In genomic region chr16:27367463-27368357, GRCh38 we compare ENCODE assay signal across 8 cellular contexts. TPM values are rescaled to one million over a fixed set of nuclear protein-coding genes. Genes with fewer than 3 reads are reported as not detected.
A peak's percentile ranks its signal among the peaks of the same experiment; 100 is the strongest.
DNase-seq lines count a peak whose midpoint lies in the region; ATAC-seq and TF ChIP-seq lines count a peak whose summit lies in the region.

No MANE protein-coding gene starts in this region.

- peaks cover 39% of the 10 kb centered on the region for H3K4me1 ChIP-seq in CD4-positive, CD25-positive, alpha-beta regulatory T cell (ENCODE audit: control insufficient read depth, insufficient read depth, low read length, poor library complexity, severe bottlenecking)
- peaks cover 16 to 50% (median 36%) of the 10 kb centered on the region in 3 donors for H3K4me1 ChIP-seq in esophagus squamous epithelium

- H3K4me3 ChIP-seq in CD4-positive, CD25-positive, alpha-beta regulatory T cell (ENCODE audit: low read depth, low read length), result peak overlapping the region; percentile 58
- peak overlapping the region; percentile 1 to 49 (median 14) for H3K4me3 ChIP-seq in esophagus squamous epithelium

- peaks cover 5% of the 10 kb centered on the region for H3K27me3 Mint-ChIP-seq in CD4-positive, CD25-positive, alpha-beta regulatory T cell
- no peaks in the 10 kb centered on the region for H3K27me3 Mint-ChIP-seq in activated T-cell treated with anti-CD3 and anti-CD28 coated beads, Interleukin-2, amount 50 U/mL, for 24 hours
- no peaks in the 10 kb centered on the region for H3K27me3 Mint-ChIP-seq in natural killer cell (ENCODE audit: low read depth in 2 of 2)
- no peaks in the 10 kb centered on the region for H3K27me3 Mint-ChIP-seq in stimulated activated naive B cell treated with anti-CD40 and anti-IgM and Interleukin-4, amounts not matched to agents 10 μg/mL and 1 μg/mL and 100 μg/mL, for 72 hours

- H3K36me3 ChIP-seq in CD4-positive, CD25-positive, alpha-beta regulatory T cell (ENCODE audit: control insufficient read depth, insufficient read depth, low read length), result peaks cover 11% of the 10 kb centered on the region
- peaks cover 9 to 16% (median 13%) of the 10 kb centered on the region in 3 donors for H3K36me3 ChIP-seq in esophagus squamous epithelium

- H3K36me3 Mint-ChIP-seq in CD4-positive, CD25-positive, alpha-beta regulatory T cell, result peaks cover 10% of the 10 kb centered on the region
- peaks cover 53% of the 10 kb centered on the region for H3K36me3 Mint-ChIP-seq in activated T-cell treated with anti-CD3 and anti-CD28 coated beads, Interleukin-2, amount 50 U/mL, for 24 hours (ENCODE audit: low read depth)
- no peaks in the 10 kb centered on the region for H3K36me3 Mint-ChIP-seq in natural killer cell
- H3K36me3 Mint-ChIP-seq in stimulated activated naive B cell treated with anti-CD40 and anti-IgM and Interleukin-4, amounts not matched to agents 10 μg/mL and 1 μg/mL and 100 μg/mL, for 72 hours, result peaks cover 26 to 44% of the 10 kb centered on the region in 2 donors

- TF ChIP-seq POLR2A in esophagus squamous epithelium (IDR thresholded peaks at IDR 0.05), result no peak

- H3K4me1 Mint-ChIP-seq in CD4-positive, CD25-positive, alpha-beta regulatory T cell, result peaks cover 11 to 71% (median 23%) of the 10 kb centered on the region in 4 donors
- H3K4me1 Mint-ChIP-seq in activated T-cell treated with anti-CD3 and anti-CD28 coated beads, Interleukin-2, amount 50 U/mL, for 24 hours (ENCODE audit: low read depth), result peaks cover 87% of the 10 kb centered on the region
- H3K4me1 Mint-ChIP-seq in natural killer cell, result peaks cover 0 to 28% of the 10 kb centered on the region in 2 donors
- peaks cover 46 to 65% of the 10 kb centered on the region in 2 donors for H3K4me1 Mint-ChIP-seq in stimulated activated naive B cell treated with anti-CD40 and anti-IgM and Interleukin-4, amounts not matched to agents 10 μg/mL and 1 μg/mL and 100 μg/mL, for 72 hours

- WGBS in esophagus squamous epithelium, 2 donors, result 7 to 14% methylated on average over 19 of the region's 27 CpGs

- peak overlapping the region; percentile 92 to 100 (median 99) for H3K27ac Mint-ChIP-seq in CD4-positive, CD25-positive, alpha-beta regulatory T cell
- H3K27ac Mint-ChIP-seq in activated T-cell treated with anti-CD3 and anti-CD28 coated beads, Interleukin-2, amount 50 U/mL, for 24 hours, result peak overlapping the region; percentile 99
- peak overlapping the region; percentile 94 to 95 for H3K27ac Mint-ChIP-seq in natural killer cell
- peak overlapping the region; percentile 99 for H3K27ac Mint-ChIP-seq in stimulated activated naive B cell treated with anti-CD40 and anti-IgM and Interleukin-4, amounts not matched to agents 10 μg/mL and 1 μg/mL and 100 μg/mL, for 72 hours

- intact Hi-C loops in esophagus squamous epithelium (cut with DNase I) (loop anchor here (5.0 kb wide), 1 partner anchor 130 kb away; no protein-coding TSS in a partner anchor), natural killer cell (cut with micrococcal nuclease) (loop anchor here (1.0 to 5.0 kb wide), 7 partner anchors 35 to 213 kb away; partner anchors contain the start of gene IL21R)

- H3K9me3 ChIP-seq in CD4-positive, CD25-positive, alpha-beta regulatory T cell (ENCODE audit: control insufficient read depth in 2 of 2, low read length in 2 of 2), result no peaks in the 10 kb centered on the region
- no peaks in the 10 kb centered on the region for H3K9me3 ChIP-seq in esophagus squamous epithelium

- DNase-seq in CD4-positive, CD25-positive, alpha-beta regulatory T cell, result peak; percentile 85 to 96 (median 90)
- DNase-seq in OCI-M2 (lab: John Stamatoyannopoulos, UW; ENCODE audit: unreplicated experiment), result peak; percentile 38
- peak; percentile 88 for DNase-seq in activated T-cell treated with anti-CD3 and anti-CD28 coated beads, Interleukin-2, amount 50 U/mL, for 24 hours
- peak; percentile 34 for DNase-seq in esophagus squamous epithelium (lab: John Stamatoyannopoulos, UW)
- peak; percentile 73 for DNase-seq in natural killer cell
- peak; percentile 92 for DNase-seq in stimulated activated naive B cell treated with anti-CD40 and anti-IgM and Interleukin-4, amounts not matched to agents 10 μg/mL and 1 μg/mL and 100 μg/mL, for 72 hours

- H3K27ac ChIP-seq in CD4-positive, CD25-positive, alpha-beta regulatory T cell (ENCODE audit: insufficient read depth, low read length, poor library complexity, severe bottlenecking), result peak overlapping the region; percentile 97
- H3K27ac ChIP-seq in esophagus squamous epithelium, result peak overlapping the region; percentile 71 to 80 (median 74)

- TF ChIP-seq CTCF in esophagus squamous epithelium (IDR thresholded peaks at IDR 0.05), result peak; percentile 71 to 87 (median 81)
- peak; percentile 65 for TF ChIP-seq CTCF in natural killer cell (IDR thresholded peaks at IDR 0.05)

- peaks cover 0 to 4% (median 0%) of the 10 kb centered on the region in 7 donors for H3K9me3 Mint-ChIP-seq in CD4-positive, CD25-positive, alpha-beta regulatory T cell
- H3K9me3 Mint-ChIP-seq in activated T-cell treated with anti-CD3 and anti-CD28 coated beads, Interleukin-2, amount 50 U/mL, for 24 hours, result peaks cover 16% of the 10 kb centered on the region
- peaks cover 2 to 3% of the 10 kb centered on the region in 2 donors for H3K9me3 Mint-ChIP-seq in natural killer cell
- peaks cover 5 to 6% of the 10 kb centered on the region in 2 donors for H3K9me3 Mint-ChIP-seq in stimulated activated naive B cell treated with anti-CD40 and anti-IgM and Interleukin-4, amounts not matched to agents 10 μg/mL and 1 μg/mL and 100 μg/mL, for 72 hours

- H3K27me3 ChIP-seq in CD4-positive, CD25-positive, alpha-beta regulatory T cell (ENCODE audit: control insufficient read depth, insufficient read depth, low read length), result no peaks in the 10 kb centered on the region
- H3K27me3 ChIP-seq in esophagus squamous epithelium, result no peaks in the 10 kb centered on the region

- ATAC-seq in CD4-positive, CD25-positive, alpha-beta regulatory T cell (ENCODE audit: low read depth in 2 of 2), result peak; percentile 77 to 78
- ATAC-seq in GM19328 (IDR thresholded peaks at IDR 0.05; ENCODE audit: unreplicated experiment) (peak; percentile 48), HG03442 (IDR thresholded peaks at IDR 0.05; ENCODE audit: unreplicated experiment) (peak; percentile 67), natural killer cell (peak; percentile 85 to 88 (median 87))
- peak; percentile 79 for ATAC-seq in stimulated activated naive B cell treated with anti-CD40 and anti-IgM and Interleukin-4, amounts not matched to agents 10 μg/mL and 1 μg/mL and 100 μg/mL, for 72 hours (replicated peaks)

- peak overlapping the region; percentile 74 to 84 (median 78) for H3K4me3 Mint-ChIP-seq in CD4-positive, CD25-positive, alpha-beta regulatory T cell
- peak overlapping the region; percentile 53 for H3K4me3 Mint-ChIP-seq in activated T-cell treated with anti-CD3 and anti-CD28 coated beads, Interleukin-2, amount 50 U/mL, for 24 hours
- peak overlapping the region; percentile 45 for H3K4me3 Mint-ChIP-seq in natural killer cell
- peak overlapping the region; percentile 55 to 75 for H3K4me3 Mint-ChIP-seq in stimulated activated naive B cell treated with anti-CD40 and anti-IgM and Interleukin-4, amounts not matched to agents 10 μg/mL and 1 μg/mL and 100 μg/mL, for 72 hours

RNA-seq across cellular contexts. Expression of gene IL21R, which starts 34.3 kb away (rescaled TPM):
- 63.1 TPM for total RNA-seq in CD4-positive, CD25-positive, alpha-beta regulatory T cell
- 10 to 100 TPM; 34.3 to 50.7 (median 37.3) TPM for polyA plus RNA-seq in CD4-positive, CD25-positive, alpha-beta regulatory T cell
- total RNA-seq in esophagus squamous epithelium (1 to 10 TPM in 1 of 4 donors, under 1 TPM in 3; 0.23 to 1.2 (median 0.39) TPM), natural killer cell (10 to 100 TPM; 24.3 to 45.7 (median 26.5) TPM)

RNA-seq across cellular contexts. Expression of gene IL4R, which starts 53.9 kb away (rescaled TPM):
- total RNA-seq in CD4-positive, CD25-positive, alpha-beta regulatory T cell, result 160 TPM
- 10 to 100 TPM; 21.2 to 32.4 (median 25.8) TPM for polyA plus RNA-seq in CD4-positive, CD25-positive, alpha-beta regulatory T cell
- total RNA-seq in esophagus squamous epithelium (10 to 100 TPM; 84.9 to 97.9 (median 89.8) TPM), natural killer cell (10 to 100 TPM; 70.2 to 87.2 (median 86.0) TPM)

Comparison
In these comparisons a context has a peak if more than half of its experiments do, and no peak if none do; other contexts are left out.
1. Peak in every context shown above with its lines: DNase-seq, ATAC-seq, H3K4me3 ChIP-seq and H3K27ac ChIP-seq.
2. DNase-seq: peak in every context shown above with its lines; median percentile 92 in stimulated activated naive B cell treated with anti-CD40 and anti-IgM and Interleukin-4, amounts not matched to agents 10 μg/mL and 1 μg/mL and 100 μg/mL, for 72 hours; 90 in CD4-positive, CD25-positive, alpha-beta regulatory T cell; 88 in activated T-cell treated with anti-CD3 and anti-CD28 coated beads, Interleukin-2, amount 50 U/mL, for 24 hours; 73 in natural killer cell; 38 in OCI-M2; 34 in esophagus squamous epithelium.
3. RNA of gene IL21R, which starts 34.3 kb away (total RNA-seq): 63.1 TPM in CD4-positive, CD25-positive, alpha-beta regulatory T cell (single experiment) and 24.3 to 45.7 TPM in natural killer cell; 0.23 to 1.2 TPM in esophagus squamous epithelium; every median in the first group is over 10 times any median in the second.